In the genomic region with DNA sequence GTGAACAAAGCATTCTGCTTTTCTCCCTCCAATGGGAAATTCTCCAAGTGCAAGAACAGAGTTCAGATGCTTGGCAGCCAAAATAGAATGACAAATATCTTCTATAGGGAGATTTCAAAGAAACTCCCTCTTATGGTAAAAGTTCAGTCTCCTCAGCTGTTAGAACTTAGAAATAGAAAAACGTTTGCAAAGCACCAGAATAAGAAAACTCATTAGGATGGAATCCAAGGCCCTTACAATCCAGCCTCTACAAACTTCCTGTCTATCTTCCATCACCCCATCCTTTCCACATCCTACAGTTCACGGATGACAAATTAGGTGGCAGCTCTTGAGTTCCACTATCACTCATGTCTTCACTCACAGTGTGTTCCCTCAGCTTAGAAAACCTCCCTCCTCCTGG, we compare ENCODE assay signal across 13 cellular contexts. TPM values are rescaled to one million over a fixed set of nuclear protein-coding genes. Genes with fewer than 3 reads are reported as not detected.
DNase-seq lines count a peak whose midpoint lies in the region; TF ChIP-seq lines count a peak whose summit lies in the region.
"Had no signal": no experiment of that assay in that cellular context is flagged by ENCODE, and none has a peak within 500 bp of the region (broad histone marks: within the 10 kb centered on the region; RNA-seq: fewer than 3 reads in every experiment).

No MANE protein-coding gene starts in this region.

- no peaks in the 10 kb centered on the region for H3K27me3 Mint-ChIP-seq in MCF 10A (ENCODE audit: insufficient read depth, unreplicated experiment)
- H3K27me3 Mint-ChIP-seq: stimulated activated naive CD8-positive, alpha-beta T cell treated with anti-CD3 and anti-CD28 coated beads, Interleukin-15, Interleukin-2, amounts not matched to agents 100 ng/mL and 50 ng/mL, for 24 hours had no signal

- peaks cover 13% of the 10 kb centered on the region for H3K4me1 Mint-ChIP-seq in MCF 10A (ENCODE audit: insufficient read depth, unreplicated experiment)
- H3K4me1 Mint-ChIP-seq: B cell had no signal

- no peak overlapping the region for H3K4me3 Mint-ChIP-seq in MCF 10A (ENCODE audit: unreplicated experiment)
- H3K4me3 Mint-ChIP-seq: activated T-helper 1 cell treated with anti-CD3 and anti-CD28 coated beads, Interleukin-12 subunit alpha, Interleukin-12 subunit beta, Interleukin-2, Interleukin-4 antibody, amounts not matched to agents 30 ng/mL and 10 ng/mL and 1 ng/mL, durations not matched to agents 14 hours and 24 hours and 36 hours; B cell; stimulated activated naive CD8-positive, alpha-beta T cell treated with anti-CD3 and anti-CD28 coated beads, Interleukin-15, Interleukin-2, amounts not matched to agents 100 ng/mL and 50 ng/mL, for 24 hours had no signal

- intact Hi-C loops in MCF 10A (cut with micrococcal nuclease), result no loop called here

- peak; percentile 89 for DNase-seq in AG10803 (ENCODE audit: low read depth)
- DNase-seq in MCF 10A (ENCODE audit: unreplicated experiment), result no peak
- DNase-seq in hepatic stellate cell (ENCODE audit: low spot score), result peak; percentile 26
- peak; percentile 77 for DNase-seq in skeletal muscle cell (ENCODE audit: low read depth)
- no peak for DNase-seq in A172 (ENCODE audit: low spot score)
- no peak for DNase-seq in inferior parietal cortex (ENCODE audit: extremely low spot score)
- DNase-seq in UCSD-AML1 (lab: John Stamatoyannopoulos, UW; ENCODE audit: unreplicated experiment), result no peak
- no peak for DNase-seq in DMS114 treated with DMSO at 0.1 percent for 48 hours (lab: John Stamatoyannopoulos, UW; ENCODE audit: unreplicated experiment)
- DNase-seq: effector CD4-positive, alpha-beta T cell; NCI-H2081 treated with DMSO at 0.1 percent for 48 hours had no signal

- H3K4me3 ChIP-seq in AG10803 (ENCODE audit: low read length), result no peak overlapping the region
- no peak overlapping the region for H3K4me3 ChIP-seq in skeletal muscle cell (ENCODE audit: low read depth, low read length)

- CTCF ChIA-PET in MCF 10A (lab: Yijun Ruan, JAX), result interaction anchor here (1.2 to 1.4 kb wide), 3 partner anchors 13 to 44 kb away, joined by 3 to 6 read pairs (median 4); no protein-coding TSS in a partner anchor

- POLR2A ChIA-PET in MCF 10A (lab: Yijun Ruan, JAX), result interaction anchor here (0.7 to 1.3 kb wide), 4 partner anchors 24 to 251 kb away, joined by 3 to 8 read pairs (median 4); no protein-coding TSS in a partner anchor

- H3K9me3 Mint-ChIP-seq in MCF 10A (ENCODE audit: unreplicated experiment), result no peaks in the 10 kb centered on the region
- H3K9me3 Mint-ChIP-seq: activated T-helper 1 cell treated with anti-CD3 and anti-CD28 coated beads, Interleukin-12 subunit alpha, Interleukin-12 subunit beta, Interleukin-2, Interleukin-4 antibody, amounts not matched to agents 30 ng/mL and 10 ng/mL and 1 ng/mL, durations not matched to agents 14 hours and 24 hours and 36 hours; stimulated activated naive CD8-positive, alpha-beta T cell treated with anti-CD3 and anti-CD28 coated beads, Interleukin-15, Interleukin-2, amounts not matched to agents 100 ng/mL and 50 ng/mL, for 24 hours had no signal

- H3K36me3 Mint-ChIP-seq in MCF 10A (ENCODE audit: insufficient read depth, unreplicated experiment), result no peaks in the 10 kb centered on the region

- TF ChIP-seq CTCF in AG10803 (conservative IDR thresholded peaks at IDR 0.05; ENCODE audit: low read length) (no peak), MCF 10A (IDR thresholded peaks at IDR 0.05; ENCODE audit: unreplicated experiment) (no peak)

- H3K27ac Mint-ChIP-seq in MCF 10A (ENCODE audit: low read depth, unreplicated experiment), result peak overlapping the region; percentile 90
- H3K27ac Mint-ChIP-seq: activated T-helper 1 cell treated with anti-CD3 and anti-CD28 coated beads, Interleukin-12 subunit alpha, Interleukin-12 subunit beta, Interleukin-2, Interleukin-4 antibody, amounts not matched to agents 30 ng/mL and 10 ng/mL and 1 ng/mL, durations not matched to agents 14 hours and 24 hours and 36 hours; B cell; stimulated activated naive CD8-positive, alpha-beta T cell treated with anti-CD3 and anti-CD28 coated beads, Interleukin-15, Interleukin-2, amounts not matched to agents 100 ng/mL and 50 ng/mL, for 24 hours had no signal

- BruUV-seq in MCF 10A (replicated peaks; lab: Mats Ljungman, UMichigan), result no TSS peak

RNA-seq across cellular contexts. Expression of a gene that starts 25.7 kb away (rescaled TPM):
- not detected in 2 replicates for total RNA-seq in MCF 10A (2022)
- total RNA-seq in A172 (2014; rRNA removed; shearing (Covaris generic)), result 0.22 TPM in 1 of 2 replicates, not detected in the other
- total RNA-seq: activated T-helper 1 cell treated with anti-CD3 and anti-CD28 coated beads, Interleukin-12 subunit alpha, Interleukin-12 subunit beta, Interleukin-2, Interleukin-4 antibody, amounts not matched to agents 30 ng/mL and 10 ng/mL and 1 ng/mL, durations not matched to agents 14 hours and 24 hours and 36 hours; B cell had no signal

Comparison
In these comparisons a context has a peak if more than half of its experiments do, and no peak if none do; other contexts are left out.
1. DNase-seq: peak in AG10803 (single experiment), hepatic stellate cell (single experiment) and skeletal muscle cell (single experiment); none in MCF 10A (single experiment), A172 (single experiment), inferior parietal cortex (single experiment), UCSD-AML1 (single experiment) and DMS114 treated with DMSO at 0.1 percent for 48 hours (single experiment).